ENCODE assay signal across 1 cellular context in the genomic region with DNA sequence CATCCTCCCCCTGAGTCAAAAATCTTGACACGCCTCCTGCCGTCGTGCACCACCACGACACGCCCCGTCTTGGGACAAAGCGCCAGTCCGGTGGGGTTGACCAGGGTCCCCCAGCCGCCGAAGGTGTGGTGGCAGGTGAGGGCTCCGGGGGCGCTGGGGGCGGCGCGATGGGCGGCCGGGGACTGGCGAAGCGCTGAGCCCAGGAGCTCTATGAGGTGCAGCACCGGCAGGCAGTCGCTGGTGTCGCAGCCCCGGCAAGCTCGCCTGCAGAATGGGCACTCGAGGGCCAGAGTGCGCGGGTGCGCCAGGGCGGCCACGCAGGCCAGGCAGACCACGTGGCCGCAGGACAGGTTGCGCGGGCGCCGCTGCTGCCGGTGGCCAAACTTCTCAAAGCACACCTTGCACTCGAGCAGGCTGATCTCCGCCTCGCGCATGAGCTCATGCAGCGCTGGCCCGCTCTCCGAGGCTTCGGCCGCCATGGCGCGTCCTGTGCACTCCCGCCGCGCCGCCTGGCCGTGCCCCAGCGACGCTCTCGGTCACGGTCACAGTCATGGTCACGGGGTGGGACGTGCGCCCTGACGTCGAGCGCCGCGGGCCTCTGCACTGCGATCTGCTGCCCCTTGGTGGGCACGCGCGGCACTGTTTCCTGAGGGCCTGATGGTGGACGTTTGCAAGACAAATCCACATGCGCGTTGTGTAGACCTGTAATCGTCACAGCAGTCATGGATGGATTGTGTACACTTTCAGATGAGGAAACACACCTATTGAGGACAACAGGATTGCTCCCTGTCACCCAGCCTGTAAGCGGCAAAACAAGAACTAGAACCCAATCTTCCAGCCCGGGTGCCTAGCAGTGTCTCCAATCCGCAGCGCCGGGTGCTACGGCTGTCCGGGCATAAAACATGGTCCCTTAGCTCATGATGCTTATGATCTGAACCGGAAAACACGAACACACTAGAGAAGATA.
TF ChIP-seq lines count a peak whose summit lies in the region.

A gene (minus strand): TSS at position 550 of the 966 bp plus-strand sequence. CDS start 71 bp downstream, at position 479.

TF ChIP-seq in HepG2, 621 proteins besides CTCF, POLR2A, EP300 and RAD21 (continued from another document and continues in another):
- TF ChIP-seq, protein P1, sequence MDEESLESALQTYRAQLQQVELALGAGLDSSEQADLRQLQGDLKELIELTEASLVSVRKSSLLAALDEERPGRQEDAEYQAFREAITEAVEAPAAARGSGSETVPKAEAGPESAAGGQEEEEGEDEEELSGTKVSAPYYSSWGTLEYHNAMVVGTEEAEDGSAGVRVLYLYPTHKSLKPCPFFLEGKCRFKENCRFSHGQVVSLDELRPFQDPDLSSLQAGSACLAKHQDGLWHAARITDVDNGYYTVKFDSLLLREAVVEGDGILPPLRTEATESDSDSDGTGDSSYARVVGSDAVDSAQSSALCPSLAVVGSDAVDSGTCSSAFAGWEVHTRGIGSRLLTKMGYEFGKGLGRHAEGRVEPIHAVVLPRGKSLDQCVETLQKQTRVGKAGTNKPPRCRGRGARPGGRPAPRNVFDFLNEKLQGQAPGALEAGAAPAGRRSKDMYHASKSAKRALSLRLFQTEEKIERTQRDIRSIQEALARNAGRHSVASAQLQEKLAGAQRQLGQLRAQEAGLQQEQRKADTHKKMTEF (CRISPR knock-in tag; IDR thresholded peaks at IDR 0.05) = peak; percentile 99
- TF ChIP-seq, protein P2, sequence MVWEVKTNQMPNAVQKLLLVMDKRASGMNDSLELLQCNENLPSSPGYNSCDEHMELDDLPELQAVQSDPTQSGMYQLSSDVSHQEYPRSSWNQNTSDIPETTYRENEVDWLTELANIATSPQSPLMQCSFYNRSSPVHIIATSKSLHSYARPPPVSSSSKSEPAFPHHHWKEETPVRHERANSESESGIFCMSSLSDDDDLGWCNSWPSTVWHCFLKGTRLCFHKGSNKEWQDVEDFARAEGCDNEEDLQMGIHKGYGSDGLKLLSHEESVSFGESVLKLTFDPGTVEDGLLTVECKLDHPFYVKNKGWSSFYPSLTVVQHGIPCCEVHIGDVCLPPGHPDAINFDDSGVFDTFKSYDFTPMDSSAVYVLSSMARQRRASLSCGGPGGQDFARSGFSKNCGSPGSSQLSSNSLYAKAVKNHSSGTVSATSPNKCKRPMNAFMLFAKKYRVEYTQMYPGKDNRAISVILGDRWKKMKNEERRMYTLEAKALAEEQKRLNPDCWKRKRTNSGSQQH (CRISPR knock-in tag; IDR thresholded peaks at IDR 0.05; ENCODE audit: low read depth) = 0 out of 2 replicates have a peak, but pooled peaks have one; percentile 80
- TF ChIP-seq MTA1 (CRISPR knock-in tag; IDR thresholded peaks at IDR 0.05; ENCODE audit: borderline replicate concordance) (peak; percentile 99), RXRB (CRISPR knock-in tag; IDR thresholded peaks at IDR 0.05; ENCODE audit: borderline replicate concordance) (peak; percentile 99), STAT5B (CRISPR knock-in tag; IDR thresholded peaks at IDR 0.05) (peak; percentile 81), HOXA5 (CRISPR knock-in tag; IDR thresholded peaks at IDR 0.05) (peak; percentile 81), ZNF235 (CRISPR knock-in tag; IDR thresholded peaks at IDR 0.05; ENCODE audit: borderline replicate concordance) (peak; percentile 89; the same call in 1 of the 2 replicates), MTA3 (CRISPR knock-in tag; IDR thresholded peaks at IDR 0.05) (no peak), HHEX (CRISPR knock-in tag; IDR thresholded peaks at IDR 0.05) (0 out of 2 replicates have a peak, but pooled peaks have one; percentile 5), ZSCAN9 (CRISPR knock-in tag; IDR thresholded peaks at IDR 0.05; ENCODE audit: borderline replicate concordance) (peak; percentile 98), ZNF501 (CRISPR knock-in tag; IDR thresholded peaks at IDR 0.05) (peak; percentile 90), ZNF839 (CRISPR knock-in tag; IDR thresholded peaks at IDR 0.05; ENCODE audit: borderline replicate concordance) (peak; percentile 84; the same call in 1 of the 2 replicates), MIER3 (CRISPR knock-in tag; IDR thresholded peaks at IDR 0.05; ENCODE audit: borderline replicate concordance) (peak; percentile 98), ARNTL (CRISPR knock-in tag; IDR thresholded peaks at IDR 0.05) (peak; percentile 88), RBM22 (optimal IDR thresholded peaks at IDR 0.05; ENCODE audit: low read length) (no peak), ZNF761 (CRISPR knock-in tag; conservative IDR thresholded peaks at IDR 0.05) (peak; percentile 82; the same call in 1 of the 2 replicates), ZNF891 (CRISPR knock-in tag; IDR thresholded peaks at IDR 0.05) (peak; percentile 96), NCOA1 (CRISPR knock-in tag; IDR thresholded peaks at IDR 0.05) (no peak), ZNF674 (CRISPR knock-in tag; IDR thresholded peaks at IDR 0.05; ENCODE audit: low read depth) (peak; percentile 89; the same call in 1 of the 2 replicates), FLYWCH1 (CRISPR knock-in tag; IDR thresholded peaks at IDR 0.05) (no peak), ZNF780A (CRISPR knock-in tag; IDR thresholded peaks at IDR 0.05) (0 out of 2 replicates have a peak, but pooled peaks have one; percentile 62), ZNF749 (CRISPR knock-in tag; IDR thresholded peaks at IDR 0.05; ENCODE audit: borderline replicate concordance) (peak; percentile 94), MAFK (conservative IDR thresholded peaks at IDR 0.05 in 1 of 2, IDR thresholded peaks at IDR 0.05 in 1 of 2; ENCODE audit: low read length in 2 of 2) (no peak), ETV6 (CRISPR knock-in tag; conservative IDR thresholded peaks at IDR 0.05) (peak; percentile 83; the same call in 1 of the 2 replicates), SATB2 (CRISPR knock-in tag; IDR thresholded peaks at IDR 0.05) (no peak), HOXA9 (CRISPR knock-in tag; IDR thresholded peaks at IDR 0.05; ENCODE audit: borderline replicate concordance) (peak; percentile 98), ZBTB8A (CRISPR knock-in tag; IDR thresholded peaks at IDR 0.05; ENCODE audit: borderline replicate concordance, low read depth) (peak; percentile 64; the same call in 1 of the 2 replicates), NAIF1 (CRISPR knock-in tag; IDR thresholded peaks at IDR 0.05; ENCODE audit: borderline replicate concordance) (no peak; the same call in 1 of the 2 replicates), HOXD1 (CRISPR knock-in tag; IDR thresholded peaks at IDR 0.05) (peak; percentile 84; the same call in 1 of the 2 replicates), KDM4B (CRISPR knock-in tag; IDR thresholded peaks at IDR 0.05) (peak; percentile 89; the same call in 1 of the 2 replicates), RBM39 (IDR thresholded peaks at IDR 0.05; ENCODE audit: low read depth, low read length, poor library complexity, severe bottlenecking) (peak; percentile 65), AKAP8 (CRISPR knock-in tag; IDR thresholded peaks at IDR 0.05) (peak; percentile 97), NCOR1 (IDR thresholded peaks at IDR 0.05; ENCODE audit: borderline replicate concordance, low read length) (peak; percentile 92; the same call in 1 of the 2 replicates), ZSCAN29 (CRISPR knock-in tag; conservative IDR thresholded peaks at IDR 0.05) (peak; percentile 99), ZNF33B (CRISPR knock-in tag; IDR thresholded peaks at IDR 0.05) (no peak), SPEN (CRISPR knock-in tag; IDR thresholded peaks at IDR 0.05; ENCODE audit: low read depth) (peak; percentile 97), CBFB (CRISPR knock-in tag; IDR thresholded peaks at IDR 0.05) (peak; percentile 97), BORCS8-MEF2B (CRISPR knock-in tag; IDR thresholded peaks at IDR 0.05) (peak; percentile 99), FOXJ3 (CRISPR knock-in tag; IDR thresholded peaks at IDR 0.05; ENCODE audit: borderline replicate concordance) (no peak; the same call in 1 of the 2 replicates), KLF16 (CRISPR knock-in tag; IDR thresholded peaks at IDR 0.05) (peak in 1 of 2 experiments; percentile 96; a peak in 2 of 4 replicates), YEATS4 (CRISPR knock-in tag; IDR thresholded peaks at IDR 0.05; ENCODE audit: borderline replicate concordance) (peak; percentile 84), ZNF484 (CRISPR knock-in tag; IDR thresholded peaks at IDR 0.05; ENCODE audit: borderline replicate concordance, low read depth) (peak; percentile 93; the same call in 1 of the 2 replicates), CHD2 (IDR thresholded peaks at IDR 0.05; ENCODE audit: low read depth, low read length) (no peak; the same call in 1 of the 2 replicates)
- TF ChIP-seq, protein P3, sequence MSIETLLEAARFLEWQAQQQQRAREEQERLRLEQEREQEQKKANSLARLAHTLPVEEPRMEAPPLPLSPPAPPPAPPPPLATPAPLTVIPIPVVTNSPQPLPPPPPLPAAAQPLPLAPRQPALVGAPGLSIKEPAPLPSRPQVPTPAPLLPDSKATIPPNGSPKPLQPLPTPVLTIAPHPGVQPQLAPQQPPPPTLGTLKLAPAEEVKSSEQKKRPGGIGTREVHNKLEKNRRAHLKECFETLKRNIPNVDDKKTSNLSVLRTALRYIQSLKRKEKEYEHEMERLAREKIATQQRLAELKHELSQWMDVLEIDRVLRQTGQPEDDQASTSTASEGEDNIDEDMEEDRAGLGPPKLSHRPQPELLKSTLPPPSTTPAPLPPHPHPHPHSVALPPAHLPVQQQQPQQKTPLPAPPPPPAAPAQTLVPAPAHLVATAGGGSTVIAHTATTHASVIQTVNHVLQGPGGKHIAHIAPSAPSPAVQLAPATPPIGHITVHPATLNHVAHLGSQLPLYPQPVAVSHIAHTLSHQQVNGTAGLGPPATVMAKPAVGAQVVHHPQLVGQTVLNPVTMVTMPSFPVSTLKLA (IDR thresholded peaks at IDR 0.05) = peak; percentile 30; the same call in 1 of the 2 replicates
- TF ChIP-seq, protein P4, sequence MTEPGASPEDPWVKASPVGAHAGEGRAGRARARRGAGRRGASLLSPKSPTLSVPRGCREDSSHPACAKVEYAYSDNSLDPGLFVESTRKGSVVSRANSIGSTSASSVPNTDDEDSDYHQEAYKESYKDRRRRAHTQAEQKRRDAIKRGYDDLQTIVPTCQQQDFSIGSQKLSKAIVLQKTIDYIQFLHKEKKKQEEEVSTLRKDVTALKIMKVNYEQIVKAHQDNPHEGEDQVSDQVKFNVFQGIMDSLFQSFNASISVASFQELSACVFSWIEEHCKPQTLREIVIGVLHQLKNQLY (CRISPR knock-in tag; IDR thresholded peaks at IDR 0.05) = peak; percentile 87
- TF ChIP-seq, protein P5, sequence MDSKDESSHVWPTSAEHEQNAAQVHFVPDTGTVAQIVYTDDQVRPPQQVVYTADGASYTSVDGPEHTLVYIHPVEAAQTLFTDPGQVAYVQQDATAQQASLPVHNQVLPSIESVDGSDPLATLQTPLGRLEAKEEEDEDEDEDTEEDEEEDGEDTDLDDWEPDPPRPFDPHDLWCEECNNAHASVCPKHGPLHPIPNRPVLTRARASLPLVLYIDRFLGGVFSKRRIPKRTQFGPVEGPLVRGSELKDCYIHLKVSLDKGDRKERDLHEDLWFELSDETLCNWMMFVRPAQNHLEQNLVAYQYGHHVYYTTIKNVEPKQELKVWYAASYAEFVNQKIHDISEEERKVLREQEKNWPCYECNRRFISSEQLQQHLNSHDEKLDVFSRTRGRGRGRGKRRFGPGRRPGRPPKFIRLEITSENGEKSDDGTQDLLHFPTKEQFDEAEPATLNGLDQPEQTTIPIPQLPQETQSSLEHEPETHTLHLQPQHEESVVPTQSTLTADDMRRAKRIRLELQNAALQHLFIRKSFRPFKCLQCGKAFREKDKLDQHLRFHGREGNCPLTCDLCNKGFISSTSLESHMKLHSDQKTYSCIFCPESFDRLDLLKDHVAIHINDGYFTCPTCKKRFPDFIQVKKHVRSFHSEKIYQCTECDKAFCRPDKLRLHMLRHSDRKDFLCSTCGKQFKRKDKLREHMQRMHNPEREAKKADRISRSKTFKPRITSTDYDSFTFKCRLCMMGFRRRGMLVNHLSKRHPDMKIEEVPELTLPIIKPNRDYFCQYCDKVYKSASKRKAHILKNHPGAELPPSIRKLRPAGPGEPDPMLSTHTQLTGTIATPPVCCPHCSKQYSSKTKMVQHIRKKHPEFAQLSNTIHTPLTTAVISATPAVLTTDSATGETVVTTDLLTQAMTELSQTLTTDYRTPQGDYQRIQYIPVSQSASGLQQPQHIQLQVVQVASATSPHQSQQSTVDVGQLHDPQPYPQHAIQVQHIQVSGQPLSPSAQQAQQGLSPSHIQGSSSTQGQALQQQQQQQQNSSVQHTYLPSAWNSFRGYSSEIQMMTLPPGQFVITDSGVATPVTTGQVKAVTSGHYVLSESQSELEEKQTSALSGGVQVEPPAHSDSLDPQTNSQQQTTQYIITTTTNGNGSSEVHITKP (CRISPR knock-in tag; IDR thresholded peaks at IDR 0.05; ENCODE audit: low read depth) = peak; percentile 75; the same call in 1 of the 2 replicates
- TF ChIP-seq, protein P6, sequence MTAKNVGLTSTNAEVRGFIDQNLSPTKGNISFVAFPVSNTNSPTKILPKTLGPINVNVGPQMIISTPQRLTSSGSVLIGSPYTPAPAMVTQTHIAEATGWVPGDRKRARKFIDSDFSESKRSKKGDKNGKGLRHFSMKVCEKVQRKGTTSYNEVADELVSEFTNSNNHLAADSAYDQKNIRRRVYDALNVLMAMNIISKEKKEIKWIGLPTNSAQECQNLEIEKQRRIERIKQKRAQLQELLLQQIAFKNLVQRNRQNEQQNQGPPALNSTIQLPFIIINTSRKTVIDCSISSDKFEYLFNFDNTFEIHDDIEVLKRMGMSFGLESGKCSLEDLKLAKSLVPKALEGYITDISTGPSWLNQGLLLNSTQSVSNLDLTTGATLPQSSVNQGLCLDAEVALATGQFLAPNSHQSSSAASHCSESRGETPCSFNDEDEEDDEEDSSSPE (CRISPR knock-in tag; IDR thresholded peaks at IDR 0.05) = peak; percentile 94
- TF ChIP-seq, protein P7, sequence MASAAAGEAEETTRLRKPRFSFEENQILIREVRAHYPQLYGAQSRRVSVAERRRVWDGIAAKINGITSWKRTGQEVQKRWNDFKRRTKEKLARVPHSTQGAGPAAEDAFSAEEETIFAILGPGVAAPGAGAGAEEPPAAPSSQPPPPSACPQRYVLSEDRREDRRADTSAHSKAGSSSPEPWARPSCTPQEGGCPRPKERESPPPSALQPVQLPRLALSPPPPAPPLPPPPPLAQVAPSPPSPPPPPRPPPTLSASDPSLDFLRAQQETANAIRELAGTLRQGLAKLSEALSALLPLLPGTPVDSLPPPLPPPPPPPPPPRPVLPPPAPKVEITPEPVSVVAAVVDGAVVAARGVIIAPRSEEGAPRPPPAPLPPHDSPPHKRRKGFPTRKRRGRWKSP (CRISPR knock-in tag; IDR thresholded peaks at IDR 0.05) = peak; percentile 96
- TF ChIP-seq, protein P8, sequence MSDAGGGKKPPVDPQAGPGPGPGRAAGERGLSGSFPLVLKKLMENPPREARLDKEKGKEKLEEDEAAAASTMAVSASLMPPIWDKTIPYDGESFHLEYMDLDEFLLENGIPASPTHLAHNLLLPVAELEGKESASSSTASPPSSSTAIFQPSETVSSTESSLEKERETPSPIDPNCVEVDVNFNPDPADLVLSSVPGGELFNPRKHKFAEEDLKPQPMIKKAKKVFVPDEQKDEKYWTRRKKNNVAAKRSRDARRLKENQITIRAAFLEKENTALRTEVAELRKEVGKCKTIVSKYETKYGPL (CRISPR knock-in tag; IDR thresholded peaks at IDR 0.05) = peak; percentile 49; the same call in 1 of the 2 replicates
- TF ChIP-seq, protein P9, sequence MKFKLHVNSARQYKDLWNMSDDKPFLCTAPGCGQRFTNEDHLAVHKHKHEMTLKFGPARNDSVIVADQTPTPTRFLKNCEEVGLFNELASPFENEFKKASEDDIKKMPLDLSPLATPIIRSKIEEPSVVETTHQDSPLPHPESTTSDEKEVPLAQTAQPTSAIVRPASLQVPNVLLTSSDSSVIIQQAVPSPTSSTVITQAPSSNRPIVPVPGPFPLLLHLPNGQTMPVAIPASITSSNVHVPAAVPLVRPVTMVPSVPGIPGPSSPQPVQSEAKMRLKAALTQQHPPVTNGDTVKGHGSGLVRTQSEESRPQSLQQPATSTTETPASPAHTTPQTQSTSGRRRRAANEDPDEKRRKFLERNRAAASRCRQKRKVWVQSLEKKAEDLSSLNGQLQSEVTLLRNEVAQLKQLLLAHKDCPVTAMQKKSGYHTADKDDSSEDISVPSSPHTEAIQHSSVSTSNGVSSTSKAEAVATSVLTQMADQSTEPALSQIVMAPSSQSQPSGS (CRISPR knock-in tag; IDR thresholded peaks at IDR 0.05) = peak; percentile 97
